ENCODE assay signal across 12 cellular contexts in the genomic region with DNA sequence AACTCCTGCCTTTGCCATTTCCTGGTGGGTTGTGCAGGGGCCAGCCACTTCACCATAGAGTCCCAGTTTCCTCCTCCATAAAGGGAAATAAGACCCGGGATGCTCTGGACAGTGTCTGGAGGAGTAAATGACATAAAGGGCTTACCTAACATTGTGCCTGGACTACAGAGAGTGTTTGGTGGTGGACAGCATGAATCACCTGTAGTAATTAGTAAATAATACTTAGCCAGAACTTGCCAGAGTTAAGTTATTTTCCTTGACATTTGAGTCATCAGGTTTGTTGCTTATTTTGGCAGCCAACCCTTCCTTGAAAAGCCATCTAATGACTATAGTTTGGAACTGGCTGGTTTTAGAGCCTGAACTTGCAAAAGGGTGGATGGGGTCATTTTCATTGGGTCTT.
DNase-seq lines count a peak whose midpoint lies in the region; ATAC-seq and TF ChIP-seq lines count a peak whose summit lies in the region.
"Had no signal": no experiment of that assay in that cellular context is flagged by ENCODE, and none has a peak within 500 bp of the region (broad histone marks: within the 10 kb centered on the region; RNA-seq: fewer than 3 reads in every experiment).

No MANE protein-coding gene starts in this region.

- H3K4me3 ChIP-seq in ACC112 (ENCODE audit: low read depth, low read length) (peak overlapping the region; percentile 46; the same call in 1 of the 2 replicates), epithelial cell of esophagus (ENCODE audit: low read length) (no peak overlapping the region), muscle layer of colon (ENCODE audit: low read depth in 1 of 2, low read length in 2 of 2) (peak overlapping the region in 1 of 2 donors; percentile 5)
- H3K4me3 ChIP-seq: gastrocnemius medialis, ovary, SJSA1 had no signal

- H3K79me2 ChIP-seq in ACC112 (ENCODE audit: control insufficient read depth, insufficient read depth, low read length, unreplicated experiment) = no peaks in the 10 kb centered on the region

- peak; percentile 6 for DNase-seq in LoVo (ENCODE audit: low spot score)
- DNase-seq in epithelial cell of esophagus (ENCODE audit: low read depth) = peak; percentile 87
- no peak for DNase-seq in SW480 (ENCODE audit: low spot score)
- DNase-seq: activated T-cell treated with anti-CD3 and anti-CD28 coated beads, Interleukin-2, amount 50 U/mL, for 24 hours; gastrocnemius medialis; ovary had no signal

- no peaks in the 10 kb centered on the region for H3K27me3 ChIP-seq in ACC112 (ENCODE audit: insufficient read depth, low read length)
- no peaks in the 10 kb centered on the region for H3K27me3 ChIP-seq in muscle layer of colon (ENCODE audit: control insufficient read depth in 1 of 2, insufficient read depth in 2 of 2, low read length in 2 of 2)
- H3K27me3 ChIP-seq: gastrocnemius medialis, ovary, SJSA1 had no signal

- H2AFZ ChIP-seq in ACC112 (ENCODE audit: low read length, unreplicated experiment) = no peak overlapping the region

- no peaks in the 10 kb centered on the region for H3K36me3 ChIP-seq in ACC112 (ENCODE audit: insufficient read depth, low read length)
- H3K36me3 ChIP-seq in muscle layer of colon (ENCODE audit: insufficient read depth, low read length) = no peaks in the 10 kb centered on the region
- H3K36me3 ChIP-seq: gastrocnemius medialis, ovary, SJSA1 had no signal

- no peak overlapping the region for H3K9ac ChIP-seq in muscle layer of colon (ENCODE audit: low read length)

- no peak for TF ChIP-seq CTCF in epithelial cell of esophagus (IDR thresholded peaks at IDR 0.05; ENCODE audit: insufficient read depth, low read depth, low read length, missing control alignments)

- ATAC-seq in HG02798 (IDR thresholded peaks at IDR 0.05; ENCODE audit: poor library complexity, unreplicated experiment) (no peak), GM18858 (IDR thresholded peaks at IDR 0.05; ENCODE audit: unreplicated experiment) (no peak)
- no peak for ATAC-seq in activated CD4-positive, CD25-positive, alpha-beta regulatory T cell treated with anti-CD3 and anti-CD28 coated beads, Interleukin-2, amount 50 U/mL, for 24 hours

- H3K27ac ChIP-seq in ACC112 (ENCODE audit: low read depth, low read length) (peak overlapping the region; percentile 88), muscle layer of colon (ENCODE audit: low read depth, low read length) (peak overlapping the region; percentile 6)
- H3K27ac ChIP-seq: SJSA1 had no signal

- H3K4me1 ChIP-seq in ACC112 (ENCODE audit: control insufficient read depth, insufficient read depth, low read length, unreplicated experiment) (peaks cover 29% of the 10 kb centered on the region), muscle layer of colon (ENCODE audit: insufficient read depth, low read length) (peaks cover 45% of the 10 kb centered on the region)

- H3K9me3 ChIP-seq in muscle layer of colon (ENCODE audit: low read length) = no peaks in the 10 kb centered on the region
- H3K9me3 ChIP-seq: gastrocnemius medialis, ovary, SJSA1 had no signal
